Comparison of ENCODE assay signal across 12 cellular contexts in the genomic region with DNA sequence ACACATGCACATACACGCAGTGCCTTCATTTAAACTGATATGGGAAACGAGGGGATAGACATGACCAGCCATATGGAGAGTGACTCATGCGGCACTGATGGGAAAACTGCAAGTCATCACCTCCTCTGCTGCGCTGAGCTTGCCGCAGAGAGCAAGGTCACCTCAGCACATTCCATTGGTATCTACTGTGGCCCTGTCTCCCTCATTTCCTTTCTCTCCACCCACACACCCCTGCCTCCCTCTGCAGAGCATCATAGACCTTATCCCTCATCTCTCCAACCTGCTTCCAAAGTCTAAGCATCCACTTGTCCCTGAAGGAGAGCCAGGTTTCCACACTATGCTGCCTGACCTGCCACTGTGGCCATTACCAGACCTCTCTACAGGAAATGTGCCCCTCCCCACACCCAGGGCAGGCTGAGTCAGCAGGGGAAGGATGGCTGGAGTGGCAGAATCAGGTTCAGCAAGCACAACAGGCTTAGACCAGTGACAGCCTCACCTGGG.
DNase-seq lines count a peak whose midpoint lies in the region; ATAC-seq and TF ChIP-seq lines count a peak whose summit lies in the region.
"Had no signal": no experiment of that assay in that cellular context is flagged by ENCODE, and none has a peak within 500 bp of the region (broad histone marks: within the 10 kb centered on the region; RNA-seq: fewer than 3 reads in every experiment).

No MANE protein-coding gene starts in this region.

- peak; percentile 75 for DNase-seq in AG08395 (ENCODE audit: low spot score)
- peak; percentile 34 for DNase-seq in HS-27A (ENCODE audit: low read depth)
- peak in 1 of 4 donors; percentile 9 for DNase-seq in body of pancreas
- DNase-seq in kidney glomerular epithelial cell (lab: John Stamatoyannopoulos, UW): peak; percentile 85
- DNase-seq in G401 (ENCODE audit: low spot score): no peak
- no peak for DNase-seq in activated CD4-positive, alpha-beta T cell treated with anti-CD3 and anti-CD28 coated beads, Interleukin-2, amount 10 ng/mL, durations not matched to agents 24 days and 14 days
- DNase-seq in stimulated activated CD4-positive, alpha-beta T cell treated with anti-CD3 and anti-CD28 coated beads, Interleukin-4, amount 100 ng/mL, for 4 hours: no peak
- DNase-seq in DMS 273 treated with DMSO at 0.1 percent for 48 hours (lab: John Stamatoyannopoulos, UW): no peak
- DNase-seq: stimulated activated CD4-positive, alpha-beta T cell treated with anti-CD3 and anti-CD28 coated beads, Interleukin-1b, Interleukin-23, amount 100 ng/mL, for 48 hours had no signal

- H3K27ac ChIP-seq in body of pancreas: no peak overlapping the region
- H3K27ac ChIP-seq: HL-60 had no signal

- no peaks in the 10 kb centered on the region for H3K9me3 Mint-ChIP-seq in activated CD4-positive, alpha-beta T cell treated with anti-CD3 and anti-CD28 coated beads, Interleukin-2, amount 10 ng/mL, durations not matched to agents 24 days and 14 days
- H3K9me3 Mint-ChIP-seq: central memory CD8-positive, alpha-beta T cell had no signal

- ATAC-seq in body of pancreas: peak; percentile 30
- ATAC-seq: activated CD4-positive, CD25-positive, alpha-beta regulatory T cell treated with anti-CD3 and anti-CD28 coated beads, Interleukin-2, amount 50 U/mL, for 24 hours had no signal

- no peak overlapping the region for H3K27ac Mint-ChIP-seq in activated CD4-positive, alpha-beta T cell treated with anti-CD3 and anti-CD28 coated beads, Interleukin-2, amount 10 ng/mL, durations not matched to agents 24 days and 14 days

- no peak for TF ChIP-seq POLR2A in body of pancreas (IDR thresholded peaks at IDR 0.05)

- no peaks in the 10 kb centered on the region for H3K36me3 Mint-ChIP-seq in activated CD4-positive, alpha-beta T cell treated with anti-CD3 and anti-CD28 coated beads, Interleukin-2, amount 10 ng/mL, durations not matched to agents 24 days and 14 days (ENCODE audit: low read depth)

- no peak overlapping the region for H3K4me3 Mint-ChIP-seq in activated CD4-positive, alpha-beta T cell treated with anti-CD3 and anti-CD28 coated beads, Interleukin-2, amount 10 ng/mL, durations not matched to agents 24 days and 14 days
- H3K4me3 Mint-ChIP-seq: central memory CD8-positive, alpha-beta T cell had no signal

- no peak overlapping the region for H3K4me3 ChIP-seq in body of pancreas

- H3K9me3 ChIP-seq in body of pancreas: no peaks in the 10 kb centered on the region

- 36 to 37% methylated on average over 5 of the region's 5 CpGs for WGBS in body of pancreas, 2 donors

- no peaks in the 10 kb centered on the region for H3K4me1 Mint-ChIP-seq in activated CD4-positive, alpha-beta T cell treated with anti-CD3 and anti-CD28 coated beads, Interleukin-2, amount 10 ng/mL, durations not matched to agents 24 days and 14 days
- H3K4me1 Mint-ChIP-seq: central memory CD8-positive, alpha-beta T cell had no signal

- intact Hi-C loops in body of pancreas (cut with DNase I): no loop called here
- intact Hi-C loops in activated CD4-positive, alpha-beta T cell treated with anti-CD3 and anti-CD28 coated beads, Interleukin-2, amount 10 ng/mL, durations not matched to agents 24 days and 14 days (cut with micrococcal nuclease): no loop called here

- H3K4me1 ChIP-seq in body of pancreas: no peaks in the 10 kb centered on the region

- in situ Hi-C loops in G401 (cut with HindIII; ENCODE audit: low sequenced_read_pairs): no loop called here

- no peaks in the 10 kb centered on the region for H3K27me3 ChIP-seq in body of pancreas

- no peak for TF ChIP-seq CTCF in body of pancreas (IDR thresholded peaks at IDR 0.05)

- H3K27me3 Mint-ChIP-seq in activated CD4-positive, alpha-beta T cell treated with anti-CD3 and anti-CD28 coated beads, Interleukin-2, amount 10 ng/mL, durations not matched to agents 24 days and 14 days: no peaks in the 10 kb centered on the region

- no peaks in the 10 kb centered on the region for H3K36me3 ChIP-seq in body of pancreas (replicated peaks in 1 of 2; ENCODE audit: insufficient read depth in 1 of 2, low read depth in 2 of 2)

Comparison
In these comparisons a context has a peak if more than half of its experiments do, and no peak if none do; other contexts are left out.
1. DNase-seq: peak in AG08395 (single experiment), HS-27A (single experiment) and kidney glomerular epithelial cell (single experiment); none in G401 (single experiment), activated CD4-positive, alpha-beta T cell treated with anti-CD3 and anti-CD28 coated beads, Interleukin-2, amount 10 ng/mL, durations not matched to agents 24 days and 14 days (single experiment), stimulated activated CD4-positive, alpha-beta T cell treated with anti-CD3 and anti-CD28 coated beads, Interleukin-4, amount 100 ng/mL, for 4 hours (0 of 2) and DMS 273 treated with DMSO at 0.1 percent for 48 hours (single experiment).